ENCODE assay signal across 13 cellular contexts in genomic region chr17:78719630-78720298, GRCh38.
DNase-seq lines count a peak whose midpoint lies in the region; ATAC-seq and TF ChIP-seq lines count a peak whose summit lies in the region.
"Had no signal": no experiment of that assay in that cellular context is flagged by ENCODE, and none has a peak within 500 bp of the region (broad histone marks: within the 10 kb centered on the region; RNA-seq: fewer than 3 reads in every experiment).

No MANE protein-coding gene starts in this region.

- peak overlapping the region; percentile 78 for H3K4me2 ChIP-seq in Loucy (ENCODE audit: low read depth, low read length, poor library complexity, severe bottlenecking)

- POLR2A ChIA-PET in activated CD4-positive, alpha-beta T cell treated with anti-CD3 and anti-CD28 coated beads, Interleukin-2, amount 10 ng/mL, durations not matched to agents 7 days and 5 days (lab: Charles Lee) = interaction anchor here (0.7 kb wide), 1 partner anchor 96 kb away, joined by 6 read pairs; no protein-coding TSS in a partner anchor

- H3K4me1 ChIP-seq in Loucy (ENCODE audit: insufficient read depth, low read length, poor library complexity, severe bottlenecking) = peaks cover 81% of the 10 kb centered on the region
- peaks cover 92 to 100% (median 100%) of the 10 kb centered on the region in 6 donors for H3K4me1 ChIP-seq in spleen

- peaks cover 29% of the 10 kb centered on the region for H3K36me3 Mint-ChIP-seq in activated CD4-positive, alpha-beta T cell treated with anti-CD3 and anti-CD28 coated beads, Interleukin-2, amount 10 ng/mL, durations not matched to agents 7 days and 5 days (ENCODE audit: low read depth)
- H3K36me3 Mint-ChIP-seq in activated naive CD8-positive, alpha-beta T cell treated with anti-CD3 and anti-CD28 coated beads for 36 hours = peaks cover 6% of the 10 kb centered on the region
- H3K36me3 Mint-ChIP-seq in HFFc6 (ENCODE audit: low read depth) = no peaks in the 10 kb centered on the region

- no peak overlapping the region for H3K4me3 ChIP-seq in Loucy (ENCODE audit: low read length, poor library complexity, severe bottlenecking)
- no peak overlapping the region for H3K4me3 ChIP-seq in spleen
- H3K4me3 ChIP-seq in lower leg skin (ENCODE audit: low read depth, poor library complexity, severe bottlenecking) = no peak overlapping the region
- H3K4me3 ChIP-seq: heart right ventricle, left lung had no signal

- WGBS in spleen, 5 donors = 39 to 61% (median 54%) methylated on average over 4 of the region's 4 CpGs
- 74 to 75% methylated on average over 4 of the region's 4 CpGs for WGBS in lower leg skin, 2 donors

- peaks cover 100% of the 10 kb centered on the region for H3K79me2 ChIP-seq in Loucy (ENCODE audit: insufficient read depth, low read length)

- no peaks in the 10 kb centered on the region for H3K27me3 ChIP-seq in Loucy (ENCODE audit: insufficient read depth, low read length, poor library complexity, severe bottlenecking)
- H3K27me3 ChIP-seq in spleen (replicated peaks in 1 of 7) = no peaks in the 10 kb centered on the region
- H3K27me3 ChIP-seq: heart right ventricle, left lung had no signal

- H3K27ac ChIP-seq in spleen = peak overlapping the region in 5 of 8 donors; percentile 6 to 79 (median 62)

- no peak for TF ChIP-seq POLR2A in spleen (IDR thresholded peaks at IDR 0.05)
- no peak for TF ChIP-seq POLR2A in lower leg skin (IDR thresholded peaks at IDR 0.05)

- peak overlapping the region; percentile 59 for H3K9ac ChIP-seq in Loucy (ENCODE audit: low read depth, low read length, poor library complexity, severe bottlenecking)

- DNase-seq in activated CD4-positive, alpha-beta T cell treated with anti-CD3 and anti-CD28 coated beads, Interleukin-2, amount 10 ng/mL, durations not matched to agents 7 days and 5 days = no peak
- DNase-seq in activated CD4-positive, alpha-beta T cell treated with anti-CD3 and anti-CD28 coated beads, Interleukin-2, amount 50 U/mL, for 48 hours = no peak
- DNase-seq in activated naive CD8-positive, alpha-beta T cell treated with anti-CD3 and anti-CD28 coated beads for 36 hours = no peak
- DNase-seq in spleen (no peak), lower leg skin (ENCODE audit: low spot score in 2 of 2) (no peak), HFFc6 (no peak)
- DNase-seq: heart right ventricle; KBM-7; left lung; NCI-H2081; stimulated activated CD8-positive, alpha-beta memory T cell treated with anti-CD3 and anti-CD28 coated beads, Interleukin-4, amount 100 ng/mL, for 48 hours had no signal

- no peak overlapping the region for H2AFZ ChIP-seq in Loucy (ENCODE audit: low read length)

- peaks cover 94% of the 10 kb centered on the region for H3K4me1 Mint-ChIP-seq in activated CD4-positive, alpha-beta T cell treated with anti-CD3 and anti-CD28 coated beads, Interleukin-2, amount 10 ng/mL, durations not matched to agents 7 days and 5 days
- peaks cover 88% of the 10 kb centered on the region for H3K4me1 Mint-ChIP-seq in activated naive CD8-positive, alpha-beta T cell treated with anti-CD3 and anti-CD28 coated beads for 36 hours
- H3K4me1 Mint-ChIP-seq in HFFc6 (ENCODE audit: low read depth) = peaks cover 64% of the 10 kb centered on the region

- H3K27me3 Mint-ChIP-seq in activated CD4-positive, alpha-beta T cell treated with anti-CD3 and anti-CD28 coated beads, Interleukin-2, amount 10 ng/mL, durations not matched to agents 7 days and 5 days = no peaks in the 10 kb centered on the region
- no peaks in the 10 kb centered on the region for H3K27me3 Mint-ChIP-seq in activated naive CD8-positive, alpha-beta T cell treated with anti-CD3 and anti-CD28 coated beads for 36 hours
- peaks cover 4% of the 10 kb centered on the region for H3K27me3 Mint-ChIP-seq in HFFc6 (ENCODE audit: insufficient read depth)

- no peaks in the 10 kb centered on the region for H3K9me3 Mint-ChIP-seq in activated CD4-positive, alpha-beta T cell treated with anti-CD3 and anti-CD28 coated beads, Interleukin-2, amount 10 ng/mL, durations not matched to agents 7 days and 5 days
- H3K9me3 Mint-ChIP-seq in activated naive CD8-positive, alpha-beta T cell treated with anti-CD3 and anti-CD28 coated beads for 36 hours = no peaks in the 10 kb centered on the region
- H3K9me3 Mint-ChIP-seq in HFFc6 = no peaks in the 10 kb centered on the region

- H3K27ac Mint-ChIP-seq in activated CD4-positive, alpha-beta T cell treated with anti-CD3 and anti-CD28 coated beads, Interleukin-2, amount 10 ng/mL, durations not matched to agents 7 days and 5 days = peak overlapping the region; percentile 71
- peak overlapping the region; percentile 76 for H3K27ac Mint-ChIP-seq in activated naive CD8-positive, alpha-beta T cell treated with anti-CD3 and anti-CD28 coated beads for 36 hours
- H3K27ac Mint-ChIP-seq in HFFc6 = no peak overlapping the region

- H3K36me3 ChIP-seq in Loucy (ENCODE audit: insufficient read depth, low read length) = no peaks in the 10 kb centered on the region
- H3K36me3 ChIP-seq in spleen = peaks cover 0 to 12% (median 0%) of the 10 kb centered on the region in 6 donors
- H3K36me3 ChIP-seq: heart right ventricle, left lung had no signal

- intact Hi-C loops in spleen (cut with DNase I; ENCODE audit: low total_unique reads) = no loop called here
- intact Hi-C loops in lower leg skin (cut with DNase I; ENCODE audit: low total_unique reads) = no loop called here

- TF ChIP-seq CTCF in Loucy (conservative IDR thresholded peaks at IDR 0.05; ENCODE audit: low read length) = no peak
- TF ChIP-seq CTCF in spleen (IDR thresholded peaks at IDR 0.05 in 8 of 11, conservative IDR thresholded peaks at IDR 0.05 in 3 of 11) = no peak
- TF ChIP-seq CTCF in lower leg skin (IDR thresholded peaks at IDR 0.05) = no peak
- TF ChIP-seq CTCF in HFFc6 (IDR thresholded peaks at IDR 0.05) = no peak

- H3K9me3 ChIP-seq in Loucy (ENCODE audit: insufficient read depth, low read depth, low read length) (no peaks in the 10 kb centered on the region), spleen (no peaks in the 10 kb centered on the region)
- H3K9me3 ChIP-seq: heart right ventricle, left lung had no signal

- peaks cover 41% of the 10 kb centered on the region for H4K20me1 ChIP-seq in Loucy (ENCODE audit: insufficient read depth, low read length, poor library complexity, severe bottlenecking)

- H3K4me3 Mint-ChIP-seq in activated CD4-positive, alpha-beta T cell treated with anti-CD3 and anti-CD28 coated beads, Interleukin-2, amount 10 ng/mL, durations not matched to agents 7 days and 5 days = no peak overlapping the region
- H3K4me3 Mint-ChIP-seq in activated naive CD8-positive, alpha-beta T cell treated with anti-CD3 and anti-CD28 coated beads for 36 hours = peak overlapping the region; percentile 43
- H3K4me3 Mint-ChIP-seq in HFFc6 = no peak overlapping the region

- CTCF ChIA-PET in activated CD4-positive, alpha-beta T cell treated with anti-CD3 and anti-CD28 coated beads, Interleukin-2, amount 10 ng/mL, durations not matched to agents 7 days and 5 days (lab: Charles Lee) = interaction anchor here (0.5 to 2.8 kb wide), 3 partner anchors 10 to 409 kb away, joined by 3 to 19 read pairs (median 7); no protein-coding TSS in a partner anchor

- no peak for ATAC-seq in GM18870 (IDR thresholded peaks at IDR 0.05; ENCODE audit: unreplicated experiment)
- ATAC-seq: heart right ventricle, left lung had no signal

- H3K9me2 ChIP-seq in Loucy (replicated peaks; ENCODE audit: low read depth, low read length) = no peaks in the 10 kb centered on the region

- no peaks in the 10 kb centered on the region for H3F3A ChIP-seq in Loucy (ENCODE audit: low read depth)
